ENCODE assay signal across 16 cellular contexts in genomic region chr20:32315399-32315798, GRCh38.
"Had no signal": no experiment of that assay in that cellular context is flagged by ENCODE, and none has a peak within 500 bp of the region (broad histone marks: within the 10 kb centered on the region; RNA-seq: fewer than 3 reads in every experiment).

No MANE protein-coding gene starts in this region.

- H3K27ac Mint-ChIP-seq: activated CD4-positive, alpha-beta T cell treated with anti-CD3 and anti-CD28 coated beads, Interleukin-2, amount 10 ng/mL, durations not matched to agents 24 days and 14 days; activated naive CD8-positive, alpha-beta T cell treated with anti-CD3 and anti-CD28 coated beads, Interleukin-2, amount 10 ng/mL, durations not matched to agents 7 days and 5 days; dendritic cell treated with granulocyte-macrophage colony-stimulating factor and Interleukin-4, amounts not matched to agents 40 ng/mL and 50 ng/mL, for 4 days had no signal

- DNase-seq: activated CD4-positive, alpha-beta T cell treated with anti-CD3 and anti-CD28 coated beads, Interleukin-2, amount 10 ng/mL, durations not matched to agents 24 days and 14 days; activated gamma-delta T cell; activated naive CD8-positive, alpha-beta T cell treated with anti-CD3 and anti-CD28 coated beads, Interleukin-2, amount 10 ng/mL, durations not matched to agents 7 days and 5 days; activated T-cell treated with anti-CD3 and anti-CD28 coated beads, Interleukin-2, amount 50 U/mL, for 4 hours; amygdala; effector CD4-positive, alpha-beta T cell; foreskin keratinocyte; left colon; mesenchymal stem cell; mucosa of descending colon; retina; stimulated activated CD4-positive, alpha-beta T cell treated with anti-CD3 and anti-CD28 coated beads, Interleukin-4, amount 100 ng/mL, for 1 hour; T-helper 2 cell; transverse colon had no signal

- H3K9me3 Mint-ChIP-seq: activated CD4-positive, alpha-beta T cell treated with anti-CD3 and anti-CD28 coated beads, Interleukin-2, amount 10 ng/mL, durations not matched to agents 24 days and 14 days; activated T-cell treated with anti-CD3 and anti-CD28 coated beads, Interleukin-2, amount 50 U/mL, for 4 hours; dendritic cell treated with granulocyte-macrophage colony-stimulating factor and Interleukin-4, amounts not matched to agents 40 ng/mL and 50 ng/mL, for 4 days had no signal

- ATAC-seq: activated T-cell treated with anti-CD3 and anti-CD28 coated beads, Interleukin-2, amount 50 U/mL, for 4 hours; foreskin keratinocyte; left colon; mucosa of descending colon had no signal

- H3K4me3 Mint-ChIP-seq: activated CD4-positive, alpha-beta T cell treated with anti-CD3 and anti-CD28 coated beads, Interleukin-2, amount 10 ng/mL, durations not matched to agents 24 days and 14 days; activated naive CD8-positive, alpha-beta T cell treated with anti-CD3 and anti-CD28 coated beads, Interleukin-2, amount 10 ng/mL, durations not matched to agents 7 days and 5 days; activated T-cell treated with anti-CD3 and anti-CD28 coated beads, Interleukin-2, amount 50 U/mL, for 4 hours; dendritic cell treated with granulocyte-macrophage colony-stimulating factor and Interleukin-4, amounts not matched to agents 40 ng/mL and 50 ng/mL, for 4 days had no signal

- H3K27me3 Mint-ChIP-seq: activated CD4-positive, alpha-beta T cell treated with anti-CD3 and anti-CD28 coated beads, Interleukin-2, amount 10 ng/mL, durations not matched to agents 24 days and 14 days; activated naive CD8-positive, alpha-beta T cell treated with anti-CD3 and anti-CD28 coated beads, Interleukin-2, amount 10 ng/mL, durations not matched to agents 7 days and 5 days; dendritic cell treated with granulocyte-macrophage colony-stimulating factor and Interleukin-4, amounts not matched to agents 40 ng/mL and 50 ng/mL, for 4 days; progenitor cell of endocrine pancreas had no signal
